ENCODE assay signal across 23 cellular contexts in the genomic region with DNA sequence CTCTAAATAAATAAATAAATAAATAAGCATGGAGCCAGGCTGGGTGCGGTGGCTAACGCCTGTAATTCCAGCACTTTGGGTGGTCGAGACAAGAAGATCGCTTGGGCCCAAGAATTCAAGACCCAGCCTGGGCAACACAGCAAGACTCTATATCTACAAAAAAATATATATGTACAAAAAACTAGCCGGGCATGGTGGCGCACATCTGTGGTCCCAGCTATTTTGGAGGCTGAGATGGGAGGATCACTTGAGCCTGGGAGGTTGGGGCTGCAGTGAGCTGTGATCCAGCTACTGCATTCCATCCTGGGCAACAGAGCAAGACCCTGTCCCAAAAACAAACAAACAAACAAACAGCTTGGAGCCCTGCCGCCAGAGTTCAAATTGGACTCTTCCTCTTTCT. TPM values are rescaled to one million over a fixed set of nuclear protein-coding genes. Genes with fewer than 3 reads are reported as not detected.
DNase-seq lines count a peak whose midpoint lies in the region; ATAC-seq and TF ChIP-seq lines count a peak whose summit lies in the region.
"Had no signal": no experiment of that assay in that cellular context is flagged by ENCODE, and none has a peak within 500 bp of the region (broad histone marks: within the 10 kb centered on the region; RNA-seq: fewer than 3 reads in every experiment).

No MANE protein-coding gene starts in this region.

- TF ChIP-seq EP300 in stomach (IDR thresholded peaks at IDR 0.05): no peak

- no peak for TF ChIP-seq CTCF in 22Rv1 (IDR thresholded peaks at IDR 0.05)
- no peak for TF ChIP-seq CTCF in DOHH2 (IDR thresholded peaks at IDR 0.05; ENCODE audit: low read depth, low read length, poor library complexity, severe bottlenecking)
- TF ChIP-seq CTCF in OCI-LY7 (conservative IDR thresholded peaks at IDR 0.05; ENCODE audit: low read length): no peak
- no peak for TF ChIP-seq CTCF in lower lobe of right lung (IDR thresholded peaks at IDR 0.05)
- TF ChIP-seq CTCF in spleen (IDR thresholded peaks at IDR 0.05 in 8 of 11, conservative IDR thresholded peaks at IDR 0.05 in 3 of 11): no peak
- TF ChIP-seq CTCF in stomach (IDR thresholded peaks at IDR 0.05): no peak

- ATAC-seq in lower lobe of right lung (no peak), HG03139 (IDR thresholded peaks at IDR 0.05; ENCODE audit: unreplicated experiment) (no peak)
- ATAC-seq: A549 had no signal

- intact Hi-C loops in OCI-LY7 (cut with micrococcal nuclease; ENCODE audit: unreplicated experiment): no loop called here
- intact Hi-C loops in lower lobe of right lung (cut with DNase I): no loop called here
- intact Hi-C loops in spleen (cut with DNase I; ENCODE audit: low total_unique reads): no loop called here
- intact Hi-C loops in stomach (cut with DNase I; ENCODE audit: low total_unique reads): no loop called here

- peaks cover 25% of the 10 kb centered on the region for H3K36me3 ChIP-seq in DOHH2 (ENCODE audit: control insufficient read depth, low read length)
- peaks cover 20% of the 10 kb centered on the region for H3K36me3 ChIP-seq in OCI-LY7 (ENCODE audit: insufficient read depth, low read length)
- no peaks in the 10 kb centered on the region for H3K36me3 ChIP-seq in lower lobe of right lung
- peaks cover 0 to 12% (median 0%) of the 10 kb centered on the region in 6 donors for H3K36me3 ChIP-seq in spleen
- peaks cover 0 to 10% (median 3%) of the 10 kb centered on the region in 4 donors for H3K36me3 ChIP-seq in stomach

- 88 to 96% (median 91%) methylated on average over 7 of the region's 7 CpGs for WGBS in spleen, 5 donors
- 90 to 99% (median 96%) methylated on average over 7 of the region's 7 CpGs for WGBS in stomach, 5 donors

- CTCF ChIA-PET in OCI-LY7 (lab: Charles Lee; ENCODE audit: unreplicated experiment): no interaction called here

- no peak overlapping the region for H2AFZ ChIP-seq in OCI-LY7 (ENCODE audit: low read length)

- no peak for TF ChIP-seq POLR2A in spleen (IDR thresholded peaks at IDR 0.05)
- no peak for TF ChIP-seq POLR2A in stomach (IDR thresholded peaks at IDR 0.05)

- H3K27me3 ChIP-seq in DOHH2 (ENCODE audit: control insufficient read depth, low read length) (no peaks in the 10 kb centered on the region), lower lobe of right lung (ENCODE audit: low read depth) (no peaks in the 10 kb centered on the region), spleen (replicated peaks in 1 of 7) (no peaks in the 10 kb centered on the region), stomach (no peaks in the 10 kb centered on the region)
- H3K27me3 ChIP-seq: BLaER1 treated with 17β-estradiol and CSF1 and Interleukin-3, amounts not matched to agents 10 nM and 100 nM had no signal

- H3K4me2 ChIP-seq in DOHH2 (ENCODE audit: low read length) (peak overlapping the region; percentile 93; the same call in 1 of the 2 replicates), OCI-LY7 (ENCODE audit: low read length) (peak overlapping the region; percentile 90)
- H3K4me2 ChIP-seq: A549 had no signal

- no peaks in the 10 kb centered on the region for H3F3A ChIP-seq in DOHH2 (ENCODE audit: control insufficient read depth, insufficient read depth)

- peak overlapping the region; percentile 97 for H3K27ac ChIP-seq in 22Rv1
- H3K27ac ChIP-seq in DOHH2 (ENCODE audit: low read depth, low read length): no peak overlapping the region
- no peak overlapping the region for H3K27ac ChIP-seq in OCI-LY7 (ENCODE audit: low read depth, low read length, poor library complexity, severe bottlenecking)
- H3K27ac ChIP-seq in lower lobe of right lung: peak overlapping the region; percentile 90
- peak overlapping the region in 2 of 8 donors; percentile 95 to 96 for H3K27ac ChIP-seq in spleen
- peak overlapping the region in 1 of 5 donors; percentile 98 for H3K27ac ChIP-seq in stomach

- H3K9me3 ChIP-seq in DOHH2 (ENCODE audit: control insufficient read depth, insufficient read depth, low read length) (no peaks in the 10 kb centered on the region), OCI-LY7 (ENCODE audit: low read length) (no peaks in the 10 kb centered on the region), lower lobe of right lung (no peaks in the 10 kb centered on the region), spleen (no peaks in the 10 kb centered on the region), stomach (no peaks in the 10 kb centered on the region)
- H3K9me3 ChIP-seq: A549; BLaER1 treated with 17β-estradiol and CSF1 and Interleukin-3, amounts not matched to agents 10 nM and 100 nM had no signal

- POLR2A ChIA-PET in OCI-LY7 (lab: Charles Lee): interaction anchor here (0.5 to 3.8 kb wide), 2 partner anchors 30 to 48 kb away, joined by 3 to 29 read pairs; partner anchors contain the start of gene RAB4B

- H4K20me1 ChIP-seq in DOHH2 (ENCODE audit: control insufficient read depth, insufficient read depth, low read depth, low read length) (peaks cover 2% of the 10 kb centered on the region; the same call in 1 of the 2 replicates), OCI-LY7 (ENCODE audit: insufficient read depth, low read length) (0 out of 2 replicates have a peak, but pooled peaks cover under 1% of the 10 kb centered on the region)

- H3K9me2 ChIP-seq in DOHH2 (replicated peaks; ENCODE audit: control insufficient read depth, low read length): no peaks in the 10 kb centered on the region
- no peaks in the 10 kb centered on the region for H3K9me2 ChIP-seq in OCI-LY7 (ENCODE audit: insufficient read depth, low read length)

- H3K4me3 ChIP-seq in DOHH2 (ENCODE audit: low read length) (no peak overlapping the region), OCI-LY7 (ENCODE audit: low read depth, low read length, poor library complexity, severe bottlenecking) (no peak overlapping the region), lower lobe of right lung (no peak overlapping the region), spleen (no peak overlapping the region), stomach (no peak overlapping the region)
- H3K4me3 ChIP-seq: A549; BLaER1 treated with 17β-estradiol and CSF1 and Interleukin-3, amounts not matched to agents 10 nM and 100 nM had no signal

- peaks cover 25% of the 10 kb centered on the region for H3K4me1 ChIP-seq in DOHH2 (ENCODE audit: control insufficient read depth, low read length)
- peaks cover 26% of the 10 kb centered on the region for H3K4me1 ChIP-seq in OCI-LY7 (ENCODE audit: insufficient read depth, low read length, poor library complexity, severe bottlenecking)
- H3K4me1 ChIP-seq in lower lobe of right lung: peaks cover 53% of the 10 kb centered on the region
- H3K4me1 ChIP-seq in spleen: peaks cover 8 to 63% (median 39%) of the 10 kb centered on the region in 6 donors
- peaks cover 13 to 43% (median 36%) of the 10 kb centered on the region in 4 donors for H3K4me1 ChIP-seq in stomach

- DNase-seq in OCI-LY7 (ENCODE audit: low spot score) (no peak), lower lobe of right lung (no peak), spleen (no peak), stomach (no peak)
- DNase-seq: AML-193; COR-L47; DMS53; EL; GDM1; KBM-7; MM.1S; NCI-H2029 treated with DMSO at 0.1 percent for 48 hours; NCI-H446 treated with DMSO at 0.1 percent for 48 hours; NCI-H82; NK-92 treated with Interleukin-12 subunit alpha and Interleukin-12 subunit beta, amount 100 ng/mL, for 24 hours; RPMI8226; SHP77 had no signal

- H3K79me2 ChIP-seq in DOHH2 (ENCODE audit: control insufficient read depth, low read length) (peaks cover 40% of the 10 kb centered on the region), OCI-LY7 (ENCODE audit: insufficient read depth, low read depth, low read length) (peaks cover 34% of the 10 kb centered on the region)

- no TSS peak for BruUV-seq in OCI-LY7 (replicated peaks; lab: Mats Ljungman, UMichigan)

RNA-seq across cellular contexts. Expression of gene ACTMAP, which starts 2.7 kb away (rescaled TPM):
- 3.3 and 5.0 TPM in 2 replicates for total RNA-seq in OCI-LY7 (2014; rRNA removed; shearing (Covaris generic))
- total RNA-seq in OCI-LY7 (2022): 52.1 and 54.8 TPM in 2 replicates
- total RNA-seq in lower lobe of right lung: 17.6 TPM
- 10 to 100 TPM in 3 of 7 donors, 1 to 10 TPM in 4; 6.0 to 16.2 (median 9.8) TPM for total RNA-seq in spleen
- polyA plus RNA-seq in spleen: 1 to 10 TPM; 5.2 to 6.8 (median 5.9) TPM
- total RNA-seq in stomach: 10 to 100 TPM in 2 of 5 donors, 1 to 10 TPM in 2, under 1 TPM in 1; 0.73 to 24.6 (median 8.2) TPM
- 1 to 10 TPM; 5.5 to 9.7 (median 8.2) TPM for polyA plus RNA-seq in stomach

RNA-seq across cellular contexts. Expression of gene SNRPA, which starts 3.5 kb away (rescaled TPM):
- 315 and 328 TPM in 2 replicates for total RNA-seq in OCI-LY7 (2014; rRNA removed; shearing (Covaris generic))
- total RNA-seq in OCI-LY7 (2022) (214 and 244 TPM in 2 replicates), lower lobe of right lung (44.8 TPM), spleen (10 to 100 TPM; 52.9 to 76.9 (median 64.0) TPM), stomach (100 to 1,000 TPM in 2 of 5 donors, 10 to 100 TPM in 2, 1 to 10 TPM in 1; 4.9 to 258 (median 46.0) TPM)
- polyA plus RNA-seq in spleen (10 to 100 TPM; 62.7 to 69.2 (median 67.4) TPM), stomach (10 to 100 TPM; 33.1 to 74.6 (median 71.6) TPM)

RNA-seq across cellular contexts. Expression of gene MIA, which starts 27.8 kb away (rescaled TPM):
- total RNA-seq in OCI-LY7 (2014; rRNA removed; shearing (Covaris generic)): not detected in 2 replicates
- total RNA-seq in OCI-LY7 (2022): not detected in 2 replicates
- total RNA-seq in lower lobe of right lung: 1.7 TPM
- 1 to 10 TPM in 1 of 7 donors, not detected in 6; 1.5 TPM for total RNA-seq in spleen
- 10 to 100 TPM in 1 of 3 donors, 1 to 10 TPM in 2; 4.5 to 14.2 (median 7.0) TPM for polyA plus RNA-seq in spleen
- total RNA-seq in stomach: 1 to 10 TPM in 2 of 5 donors, not detected in 3; 2.9 to 8.1 TPM
- polyA plus RNA-seq in stomach: 10 to 100 TPM in 1 of 3 donors, 1 to 10 TPM in 1, not detected in 1; 2.8 to 10.1 TPM
- polyA plus RNA-seq: A549; CD4-positive, alpha-beta memory T cell had no signal

RNA-seq across cellular contexts. Expression of gene RAB4B, which starts 30.5 kb away (rescaled TPM):
- total RNA-seq in OCI-LY7 (2014; rRNA removed; shearing (Covaris generic)): 32.2 and 37.1 TPM in 2 replicates
- total RNA-seq in OCI-LY7 (2022): 51.3 and 56.3 TPM in 2 replicates
- 48.5 TPM for total RNA-seq in lower lobe of right lung
- 10 to 100 TPM; 36.8 to 69.8 (median 53.0) TPM for total RNA-seq in spleen
- polyA plus RNA-seq in spleen: 10 to 100 TPM; 78.5 to 95.3 (median 82.2) TPM
- total RNA-seq in stomach: 10 to 100 TPM in 4 of 5 donors, not detected in 1; 10.3 to 47.8 (median 28.9) TPM
- polyA plus RNA-seq in stomach: 10 to 100 TPM; 31.6 to 53.7 (median 39.2) TPM

RNA-seq across cellular contexts. Expression of gene ITPKC, which starts 30.6 kb away (rescaled TPM):
- 4.0 and 6.5 TPM in 2 replicates for total RNA-seq in OCI-LY7 (2014; rRNA removed; shearing (Covaris generic))
- total RNA-seq in OCI-LY7 (2022) (5.2 and 5.5 TPM in 2 replicates), lower lobe of right lung (34.9 TPM), spleen (10 to 100 TPM; 11.1 to 39.2 (median 18.0) TPM), stomach (10 to 100 TPM; 17.8 to 84.0 (median 31.4) TPM)
- polyA plus RNA-seq in spleen (10 to 100 TPM in 1 of 3 donors, 1 to 10 TPM in 2; 6.8 to 14.3 (median 8.6) TPM), stomach (10 to 100 TPM; 19.7 to 32.2 (median 20.5) TPM)

Comparison
In these comparisons a context has a peak if more than half of its experiments do, and no peak if none do; other contexts are left out.
1. H3K27ac ChIP-seq: peak in 22Rv1 (single experiment) and lower lobe of right lung (single experiment); none in DOHH2 (single experiment) and OCI-LY7 (single experiment).